26 cellular contexts compared by ENCODE assay signal in genomic region chr5:25823330-25823873, GRCh38.
"Had no signal": no experiment of that assay in that cellular context is flagged by ENCODE, and none has a peak within 500 bp of the region (broad histone marks: within the 10 kb centered on the region; RNA-seq: fewer than 3 reads in every experiment).

No MANE protein-coding gene starts in this region.

- H3K4me1 Mint-ChIP-seq: activated CD4-positive, alpha-beta T cell treated with anti-CD3 and anti-CD28 coated beads for 36 hours; activated CD4-positive, alpha-beta T cell treated with anti-CD3 and anti-CD28 coated beads, Interleukin-2, amount 10 ng/mL, durations not matched to agents 24 days and 14 days; activated CD8-positive, alpha-beta memory T cell treated with anti-CD3 and anti-CD28 coated beads, Interleukin-2, amount 10 ng/mL, durations not matched to agents 7 days and 5 days had no signal

- H3K36me3 Mint-ChIP-seq: activated CD4-positive, alpha-beta memory T cell treated with anti-CD3 and anti-CD28 coated beads for 36 hours; activated CD8-positive, alpha-beta memory T cell treated with anti-CD3 and anti-CD28 coated beads, Interleukin-2, amount 10 ng/mL, durations not matched to agents 7 days and 5 days; activated naive CD8-positive, alpha-beta T cell had no signal

- H3K4me3 Mint-ChIP-seq: activated CD4-positive, alpha-beta memory T cell treated with anti-CD3 and anti-CD28 coated beads for 36 hours; activated CD4-positive, alpha-beta T cell treated with anti-CD3 and anti-CD28 coated beads for 36 hours; activated CD4-positive, alpha-beta T cell treated with anti-CD3 and anti-CD28 coated beads, Interleukin-2, amount 10 ng/mL, durations not matched to agents 24 days and 14 days; activated CD8-positive, alpha-beta memory T cell treated with anti-CD3 and anti-CD28 coated beads, Interleukin-2, amount 10 ng/mL, durations not matched to agents 7 days and 5 days; activated CD8-positive, alpha-beta T cell treated with anti-CD3 and anti-CD28 coated beads, Interleukin-2, amount 10 ng/mL, durations not matched to agents 7 days and 5 days; activated naive CD8-positive, alpha-beta T cell; activated T-helper 1 cell treated with anti-CD3 and anti-CD28 coated beads, Interleukin-12 subunit alpha, Interleukin-12 subunit beta, Interleukin-2, Interleukin-4 antibody, amounts not matched to agents 30 ng/mL and 10 ng/mL and 1 ng/mL, durations not matched to agents 14 hours and 24 hours and 36 hours had no signal

- H3K27ac Mint-ChIP-seq: activated CD4-positive, alpha-beta memory T cell treated with anti-CD3 and anti-CD28 coated beads for 36 hours; activated CD4-positive, alpha-beta T cell treated with anti-CD3 and anti-CD28 coated beads for 36 hours; activated CD4-positive, alpha-beta T cell treated with anti-CD3 and anti-CD28 coated beads, Interleukin-2, amount 10 ng/mL, durations not matched to agents 24 days and 14 days; activated CD8-positive, alpha-beta memory T cell treated with anti-CD3 and anti-CD28 coated beads, Interleukin-2, amount 10 ng/mL, durations not matched to agents 7 days and 5 days; activated CD8-positive, alpha-beta T cell treated with anti-CD3 and anti-CD28 coated beads, Interleukin-2, amount 10 ng/mL, durations not matched to agents 7 days and 5 days; activated naive CD8-positive, alpha-beta T cell; activated T-helper 1 cell treated with anti-CD3 and anti-CD28 coated beads, Interleukin-12 subunit alpha, Interleukin-12 subunit beta, Interleukin-2, Interleukin-4 antibody, amounts not matched to agents 30 ng/mL and 10 ng/mL and 1 ng/mL, durations not matched to agents 14 hours and 24 hours and 36 hours; activated T-helper 2 cell treated with anti-CD3 and anti-CD28 coated beads, Interferon-gamma antibody, Interleukin-2, Interleukin-4, amounts not matched to agents 10 μg/mL and 5 μg/mL and 100 μg/mL, durations not matched to agents 14 hours and 24 hours and 36 hours had no signal

- H3K4me3 ChIP-seq: body of pancreas, colonic mucosa, esophagus squamous epithelium, gastroesophageal sphincter had no signal

- H3K27me3 Mint-ChIP-seq: activated CD4-positive, alpha-beta memory T cell treated with anti-CD3 and anti-CD28 coated beads for 36 hours; activated CD4-positive, alpha-beta T cell treated with anti-CD3 and anti-CD28 coated beads for 36 hours; activated CD4-positive, alpha-beta T cell treated with anti-CD3 and anti-CD28 coated beads, Interleukin-2, amount 10 ng/mL, durations not matched to agents 24 days and 14 days; activated CD8-positive, alpha-beta memory T cell treated with anti-CD3 and anti-CD28 coated beads, Interleukin-2, amount 10 ng/mL, durations not matched to agents 7 days and 5 days; activated naive CD8-positive, alpha-beta T cell had no signal

- H3K27me3 ChIP-seq: body of pancreas, colonic mucosa, esophagus squamous epithelium, gastroesophageal sphincter had no signal

- H3K36me3 ChIP-seq: colonic mucosa, esophagus squamous epithelium, gastroesophageal sphincter had no signal

- DNase-seq: activated CD4-positive, alpha-beta memory T cell treated with anti-CD3 and anti-CD28 coated beads for 36 hours; activated CD4-positive, alpha-beta T cell treated with anti-CD3 and anti-CD28 coated beads for 36 hours; activated CD4-positive, alpha-beta T cell treated with anti-CD3 and anti-CD28 coated beads, Interleukin-2, amount 10 ng/mL, durations not matched to agents 24 days and 14 days; activated CD4-positive, CD25-positive, alpha-beta regulatory T cell; activated CD4-positive, CD25-positive, alpha-beta regulatory T cell treated with anti-CD3 and anti-CD28 coated beads, Interleukin-2, amount 50 U/mL, for 72 hours; activated CD8-positive, alpha-beta memory T cell treated with anti-CD3 and anti-CD28 coated beads, Interleukin-2, amount 10 ng/mL, durations not matched to agents 7 days and 5 days; activated CD8-positive, alpha-beta memory T cell treated with anti-CD3 and anti-CD28 coated beads, Interleukin-2, amount 50 U/mL, for 4 hours; activated CD8-positive, alpha-beta T cell treated with anti-CD3 and anti-CD28 coated beads, Interleukin-2, amount 10 ng/mL, durations not matched to agents 7 days and 5 days; activated effector memory CD4-positive, alpha-beta T cell treated with anti-CD3 and anti-CD28 coated beads, Interleukin-2, amount 50 U/mL, for 16 hours; activated naive CD4-positive, alpha-beta T cell treated with anti-CD3 and anti-CD28 coated beads, Interleukin-2, amount 50 U/mL, for 16 hours; activated naive CD4-positive, alpha-beta T cell treated with Interleukin-2 at 50 U/mL for 16 hours; activated T-cell treated with anti-CD3 and anti-CD28 coated beads, Interleukin-2, amount 50 U/mL, for 1 hour; activated T-cell treated with anti-CD3 and anti-CD28 coated beads, Interleukin-2, amount 50 U/mL, for 48 hours; amniotic stem cell; body of pancreas; caudate nucleus; colonic mucosa; effector CD8-positive, alpha-beta T cell; esophagus squamous epithelium; foreskin melanocyte; T-helper 2 cell had no signal

- H3K27ac ChIP-seq: body of pancreas, colonic mucosa, epithelial cell of prostate, esophagus squamous epithelium, gastroesophageal sphincter had no signal

- H3K4me1 ChIP-seq: body of pancreas, colonic mucosa, esophagus squamous epithelium, gastroesophageal sphincter had no signal

- ATAC-seq: activated CD4-positive, alpha-beta T cell treated with anti-CD3 and anti-CD28 coated beads for 36 hours; activated CD8-positive, alpha-beta memory T cell treated with anti-CD3 and anti-CD28 coated beads, Interleukin-2, amount 10 ng/mL, durations not matched to agents 7 days and 5 days; activated CD8-positive, alpha-beta T cell treated with anti-CD3 and anti-CD28 coated beads, Interleukin-2, amount 10 ng/mL, durations not matched to agents 7 days and 5 days; body of pancreas; gastroesophageal sphincter had no signal

- H3K9me3 ChIP-seq: body of pancreas, colonic mucosa had no signal
